ENCODE assay signal across 15 cellular contexts in genomic region chr3:129461461-129462146, GRCh38. TPM values are rescaled to one million over a fixed set of nuclear protein-coding genes. Genes with fewer than 3 reads are reported as not detected.
DNase-seq lines count a peak whose midpoint lies in the region; ATAC-seq and TF ChIP-seq lines count a peak whose summit lies in the region.
"Had no signal": no experiment of that assay in that cellular context is flagged by ENCODE, and none has a peak within 500 bp of the region (broad histone marks: within the 10 kb centered on the region; RNA-seq: fewer than 3 reads in every experiment).

No MANE protein-coding gene starts in this region.

- ATAC-seq in left lung: peak; percentile 47
- no peak for ATAC-seq in HG03520 (IDR thresholded peaks at IDR 0.05; ENCODE audit: unreplicated experiment)

- intact Hi-C loops in dorsolateral prefrontal cortex (cut with DNase I): no loop called here
- intact Hi-C loops in left lung (cut with DNase I): no loop called here

- H3K4me3 ChIP-seq in dorsolateral prefrontal cortex (no peak overlapping the region), left lung (no peak overlapping the region)
- H3K4me3 ChIP-seq: BLaER1, colonic mucosa, thyroid gland had no signal

- TF ChIP-seq CTCF in dorsolateral prefrontal cortex (IDR thresholded peaks at IDR 0.05 in 54 of 56, conservative IDR thresholded peaks at IDR 0.05 in 2 of 56; ENCODE audit: low read depth in 1 of 56, partially characterized antibody in 56 of 56): no peak
- TF ChIP-seq CTCF in left lung (IDR thresholded peaks at IDR 0.05): no peak

- H3K27ac ChIP-seq in dorsolateral prefrontal cortex (peak overlapping the region; percentile 1 to 91 (median 81)), left lung (no peak overlapping the region)
- H3K27ac ChIP-seq: BLaER1, colonic mucosa, thyroid gland had no signal

- no peaks in the 10 kb centered on the region for H3K9me3 ChIP-seq in left lung
- H3K9me3 ChIP-seq: BLaER1, colonic mucosa, thyroid gland had no signal

- no peaks in the 10 kb centered on the region for H3K4me1 ChIP-seq in left lung
- H3K4me1 ChIP-seq: colonic mucosa, thyroid gland had no signal

- H3K36me3 ChIP-seq in left lung: peaks cover 0 to 25% of the 10 kb centered on the region in 2 donors
- H3K36me3 ChIP-seq: colonic mucosa had no signal

- DNase-seq in ELR (ENCODE audit: low read depth): peak; percentile 77
- peak; percentile 49 for DNase-seq in OCI-M2 (lab: John Stamatoyannopoulos, UW; ENCODE audit: unreplicated experiment)
- DNase-seq in dorsolateral prefrontal cortex: no peak
- no peak for DNase-seq in left lung
- no peak for DNase-seq in activated CD4-positive, alpha-beta T cell treated with anti-CD3 and anti-CD28 coated beads, Interleukin-2, amount 50 U/mL, for 1 hour
- DNase-seq in SHP77 (lab: John Stamatoyannopoulos, UW): no peak
- DNase-seq in NCI-H69 (lab: John Stamatoyannopoulos, UW): no peak
- DNase-seq: activated naive CD4-positive, alpha-beta T cell treated with anti-CD3 and anti-CD28 coated beads for 36 hours; colonic mucosa; GF-D8; GOT3; NCI-H524; thyroid gland had no signal

- H3K27me3 ChIP-seq in dorsolateral prefrontal cortex: no peaks in the 10 kb centered on the region
- H3K27me3 ChIP-seq in left lung: no peaks in the 10 kb centered on the region
- H3K27me3 ChIP-seq: BLaER1, colonic mucosa, thyroid gland had no signal

RNA-seq across cellular contexts. Expression of gene IFT122, which starts 21.6 kb away (rescaled TPM):
- total RNA-seq in dorsolateral prefrontal cortex (10 to 100 TPM; 38.5 to 96.5 (median 58.5) TPM), left lung (10 to 100 TPM; 21.2 to 35.4 TPM)

RNA-seq across cellular contexts. Expression of gene MBD4, which starts 21.9 kb away (rescaled TPM):
- total RNA-seq in dorsolateral prefrontal cortex: 10 to 100 TPM; 23.7 to 45.4 (median 31.5) TPM
- 10 to 100 TPM; 29.9 to 47.9 TPM for total RNA-seq in left lung

RNA-seq across cellular contexts. Expression of gene EFCAB12, which starts 33.2 kb away (rescaled TPM):
- total RNA-seq in dorsolateral prefrontal cortex (1 to 10 TPM; 2.0 to 10.0 (median 4.5) TPM), left lung (1 to 10 TPM in 1 of 2 donors, under 1 TPM in 1; 0.47 to 3.5 TPM)

Comparison
In these comparisons a context has a peak if more than half of its experiments do, and no peak if none do; other contexts are left out.
1. DNase-seq: peak in ELR (single experiment) and OCI-M2 (single experiment); none in dorsolateral prefrontal cortex (0 of 10), left lung (0 of 2), activated CD4-positive, alpha-beta T cell treated with anti-CD3 and anti-CD28 coated beads, Interleukin-2, amount 50 U/mL, for 1 hour (single experiment), SHP77 (0 of 2) and NCI-H69 (single experiment).
2. H3K27ac ChIP-seq: peak in dorsolateral prefrontal cortex (59 of 59); none in left lung (0 of 2).